Comparison of ENCODE assay signal across 27 cellular contexts in the genomic region with DNA sequence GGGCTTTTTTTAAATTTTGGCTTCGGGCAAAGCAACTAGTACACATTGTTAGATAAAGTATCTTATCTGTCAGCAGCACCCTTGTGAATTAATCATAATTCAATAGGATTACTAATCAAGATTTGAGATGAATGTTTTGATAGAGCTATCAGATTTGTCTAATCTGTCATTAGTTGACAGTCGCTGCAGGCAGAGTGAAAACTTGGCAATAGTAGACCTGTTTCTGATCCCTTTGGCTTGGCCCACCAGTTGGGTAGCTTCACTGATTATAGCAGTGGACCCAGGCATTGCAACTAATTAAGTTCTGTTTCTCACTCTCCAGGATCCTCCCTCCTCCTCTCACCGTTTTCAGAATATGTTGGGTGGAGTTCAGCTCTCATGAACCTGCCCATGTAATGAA.
"Had no signal": no experiment of that assay in that cellular context is flagged by ENCODE, and none has a peak within 500 bp of the region (broad histone marks: within the 10 kb centered on the region; RNA-seq: fewer than 3 reads in every experiment).

No MANE protein-coding gene starts in this region.

- H3K27ac ChIP-seq: body of pancreas, esophagus muscularis mucosa, gastroesophageal sphincter, stomach, transverse colon had no signal

- H3K4me1 ChIP-seq: body of pancreas, esophagus muscularis mucosa, gastroesophageal sphincter, transverse colon had no signal

- H3K4me1 Mint-ChIP-seq: activated naive CD8-positive, alpha-beta T cell treated with anti-CD3 and anti-CD28 coated beads, Interleukin-2, amount 10 ng/mL, durations not matched to agents 7 days and 5 days; naive B cell; stimulated activated memory B cell treated with anti-CD40 and anti-IgM and Interleukin-4, amounts not matched to agents 10 μg/mL and 1 μg/mL and 100 μg/mL, for 72 hours had no signal

- H3K27me3 Mint-ChIP-seq: activated naive CD8-positive, alpha-beta T cell treated with anti-CD3 and anti-CD28 coated beads, Interleukin-2, amount 10 ng/mL, durations not matched to agents 7 days and 5 days; naive B cell; stimulated activated memory B cell treated with anti-CD40 and anti-IgM and Interleukin-4, amounts not matched to agents 10 μg/mL and 1 μg/mL and 100 μg/mL, for 72 hours had no signal

- H3K27me3 ChIP-seq: body of pancreas, esophagus muscularis mucosa, gastroesophageal sphincter, stomach, transverse colon had no signal

- H3K9me3 Mint-ChIP-seq: stimulated activated memory B cell treated with anti-CD40 and anti-IgM and Interleukin-4, amounts not matched to agents 10 μg/mL and 1 μg/mL and 100 μg/mL, for 72 hours had no signal

- DNase-seq: activated CD4-positive, alpha-beta T cell treated with anti-CD3 and anti-CD28 coated beads, Interleukin-2, amount 50 U/mL, for 4 hours; activated CD8-positive, alpha-beta memory T cell treated with anti-CD3 and anti-CD28 coated beads, Interleukin-2, amount 50 U/mL, for 48 hours; activated naive CD4-positive, alpha-beta T cell treated with Interleukin-2 at 50 U/mL for 16 hours; activated naive CD8-positive, alpha-beta T cell treated with anti-CD3 and anti-CD28 coated beads, Interleukin-2, amount 10 ng/mL, durations not matched to agents 7 days and 5 days; activated T-cell treated with anti-CD3 and anti-CD28 coated beads, Interleukin-2, amount 50 U/mL, for 48 hours; amygdala; body of pancreas; central memory CD4-positive, alpha-beta T cell; dermis blood vessel endothelial cell; effector memory CD4-positive, alpha-beta T cell; head of caudate nucleus; hypothalamus; left ventricle myocardium superior; mucosa of descending colon; naive B cell; nucleus accumbens; stimulated activated CD4-positive, alpha-beta T cell treated with anti-CD3 and anti-CD28 coated beads, Interleukin-15, amount 100 ng/mL, for 24 hours; stomach; T1000; transverse colon had no signal

- H3K4me3 Mint-ChIP-seq: activated naive CD8-positive, alpha-beta T cell treated with anti-CD3 and anti-CD28 coated beads, Interleukin-2, amount 10 ng/mL, durations not matched to agents 7 days and 5 days; naive B cell; stimulated activated memory B cell treated with anti-CD40 and anti-IgM and Interleukin-4, amounts not matched to agents 10 μg/mL and 1 μg/mL and 100 μg/mL, for 72 hours; T-helper 1 cell treated with Interleukin-12 subunit alpha and Interleukin-12 subunit beta and Interleukin-4 antibody, amounts not matched to agents 30 μg/mL and 1 μg/mL, for 36 hours; WTC11 had no signal

- H3K36me3 ChIP-seq: esophagus muscularis mucosa, gastroesophageal sphincter, stomach had no signal

- H3K27ac Mint-ChIP-seq: activated naive CD8-positive, alpha-beta T cell treated with anti-CD3 and anti-CD28 coated beads, Interleukin-2, amount 10 ng/mL, durations not matched to agents 7 days and 5 days; stimulated activated memory B cell treated with anti-CD40 and anti-IgM and Interleukin-4, amounts not matched to agents 10 μg/mL and 1 μg/mL and 100 μg/mL, for 72 hours; T-helper 1 cell treated with Interleukin-12 subunit alpha and Interleukin-12 subunit beta and Interleukin-4 antibody, amounts not matched to agents 30 μg/mL and 1 μg/mL, for 36 hours; WTC11 had no signal

- H3K4me3 ChIP-seq: body of pancreas, esophagus muscularis mucosa, gastroesophageal sphincter, mucosa of descending colon, smooth muscle cell, stomach, transverse colon had no signal

- ATAC-seq: body of pancreas; gastroesophageal sphincter; left ventricle myocardium superior; mucosa of descending colon; sciatic nerve; stimulated activated memory B cell treated with anti-CD40 and anti-IgM and Interleukin-4, amounts not matched to agents 10 μg/mL and 1 μg/mL and 100 μg/mL, for 72 hours; WTC11 had no signal
